ENCODE assay signal across 10 cellular contexts in the genomic region with DNA sequence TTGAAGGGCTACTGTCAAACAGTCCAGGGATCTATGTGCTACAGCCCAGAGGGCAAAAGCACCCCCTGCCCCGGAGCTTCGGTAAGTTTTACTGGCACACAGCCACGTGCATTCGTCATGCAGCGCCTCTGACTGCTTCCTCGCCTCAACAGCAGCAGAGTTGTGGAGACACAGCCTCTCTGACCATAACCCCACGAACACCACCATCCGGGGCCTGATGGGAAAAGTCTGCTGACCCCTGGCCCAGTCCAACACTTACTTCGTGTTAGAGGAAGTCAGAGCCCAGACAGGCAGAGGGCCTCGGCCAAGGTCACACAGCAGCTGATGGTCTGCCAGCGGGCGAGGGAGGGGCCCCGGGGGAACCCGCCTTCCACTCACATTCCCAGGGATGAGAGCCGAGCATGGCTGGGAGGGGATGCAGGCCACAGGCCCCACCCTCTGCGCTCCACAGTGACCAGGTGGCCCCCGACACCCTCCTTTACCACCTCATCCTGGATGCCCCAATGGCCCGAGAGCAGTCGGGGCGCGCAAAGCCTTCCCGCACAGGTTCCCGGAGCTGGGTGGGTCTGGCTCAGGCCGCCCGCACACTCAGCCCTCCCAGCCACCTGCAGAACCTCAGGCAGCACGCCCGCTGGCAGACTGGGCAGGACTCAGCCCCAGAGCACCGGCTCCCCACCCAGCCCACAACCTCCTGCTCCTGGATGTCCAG. TPM values are rescaled to one million over a fixed set of nuclear protein-coding genes. Genes with fewer than 3 reads are reported as not detected.
DNase-seq lines count a peak whose midpoint lies in the region; ATAC-seq and TF ChIP-seq lines count a peak whose summit lies in the region.
"Had no signal": no experiment of that assay in that cellular context is flagged by ENCODE, and none has a peak within 500 bp of the region (broad histone marks: within the 10 kb centered on the region; RNA-seq: fewer than 3 reads in every experiment).

No MANE protein-coding gene starts in this region.

- H4K5ac ChIP-seq in H9 (ENCODE audit: insufficient read length, low read depth, low read length) = no peak overlapping the region

- H3K18ac ChIP-seq in H9 (ENCODE audit: insufficient read length, low read depth, low read length) = no peak overlapping the region

- H2BK120ac ChIP-seq in H9 (ENCODE audit: low read depth, low read length, poor library complexity, severe bottlenecking) = no peak overlapping the region

- peaks cover 8% of the 10 kb centered on the region for H3K23me2 ChIP-seq in H9 (ENCODE audit: insufficient read length, low read depth, low read length, poor library complexity, severe bottlenecking)

- H3K4me1 Mint-ChIP-seq in GM23338 = no peaks in the 10 kb centered on the region
- 0 out of 4 replicates have a peak, but pooled peaks cover 0 to 2% of the 10 kb centered on the region in 2 experiments for H3K4me1 Mint-ChIP-seq in H9

- H3K4me2 ChIP-seq in GM23338 (no peak overlapping the region), skeletal muscle satellite cell (ENCODE audit: low read length) (peak overlapping the region; percentile 33), H9 (ENCODE audit: insufficient read depth, insufficient read length, low read length) (no peak overlapping the region)

- H2BK20ac ChIP-seq in H9 (ENCODE audit: low read depth, low read length, poor library complexity, severe bottlenecking) = no peak overlapping the region

- H3K9me3 Mint-ChIP-seq in GM23338 (no peaks in the 10 kb centered on the region), H9 (no peaks in the 10 kb centered on the region)

- H3K4ac ChIP-seq in H9 (ENCODE audit: low read depth, low read length) = no peak overlapping the region

- no CpG with 5 or more reads among the region's 28 CpGs for WGBS in H9 (ENCODE audit: extremely low coverage, insufficient read length, low lambda C conversion rate)

- no peak overlapping the region for H2AK5ac ChIP-seq in H9 (ENCODE audit: insufficient read length, low read length)

- in situ Hi-C loops in G401 (cut with HindIII; ENCODE audit: low sequenced_read_pairs) = no loop called here

- H3F3A ChIP-seq in GM23338 (replicated peaks; ENCODE audit: low read depth) = 0 out of 2 replicates have a peak, but pooled peaks cover 14% of the 10 kb centered on the region

- ATAC-seq in GM23338 = no peak
- ATAC-seq in HG03135 (IDR thresholded peaks at IDR 0.05; ENCODE audit: unreplicated experiment) = no peak

- H2AFZ ChIP-seq in GM23338 (no peak overlapping the region), H9 (ENCODE audit: low read length) (no peak overlapping the region)

- H2BK5ac ChIP-seq in H9 (ENCODE audit: insufficient read length, low read length) = no peak overlapping the region

- no peaks in the 10 kb centered on the region for H3K36me3 ChIP-seq in GM23338 (ENCODE audit: insufficient read depth)
- peaks cover 6% of the 10 kb centered on the region for H3K36me3 ChIP-seq in left ventricle myocardium inferior
- peaks cover 34% of the 10 kb centered on the region for H3K36me3 ChIP-seq in skeletal muscle satellite cell (ENCODE audit: insufficient read depth, low read length)

- no peaks in the 10 kb centered on the region for H3K9me2 ChIP-seq in GM23338 (ENCODE audit: insufficient read depth)

- H3K27me3 Mint-ChIP-seq in GM23338 (ENCODE audit: insufficient read depth, low read depth, poor library complexity) = no peaks in the 10 kb centered on the region
- H3K27me3 Mint-ChIP-seq in H9 (ENCODE audit: low read depth) = no peaks in the 10 kb centered on the region

- no peak overlapping the region for H4K8ac ChIP-seq in H9 (replicated peaks; ENCODE audit: insufficient read length, low read depth, low read length)

- H3K14ac ChIP-seq in H9 (ENCODE audit: insufficient read depth, low read length) = no peak overlapping the region

- no peak overlapping the region for H3K56ac ChIP-seq in H9 (ENCODE audit: insufficient read length, low read depth, low read length)

- DNase-seq in GM23338 (ENCODE audit: low spot score) (no peak), left ventricle myocardium inferior (no peak), iPS-NIHi7 (ENCODE audit: extremely low spot score) (no peak), H9 (no peak), G401 (ENCODE audit: low spot score) (no peak)
- DNase-seq: Calu3; effector CD8-positive, alpha-beta T cell had no signal

- H2BK15ac ChIP-seq in H9 (ENCODE audit: low read depth, low read length) = no peak overlapping the region

- H4K20me1 ChIP-seq in GM23338 (replicated peaks; ENCODE audit: insufficient read depth) (peaks cover 4% of the 10 kb centered on the region), H9 (ENCODE audit: control insufficient read depth, insufficient read depth, insufficient read length) (no peaks in the 10 kb centered on the region)

- H3K36me3 Mint-ChIP-seq in GM23338 (ENCODE audit: low read depth) (peaks cover 8% of the 10 kb centered on the region), H9 (ENCODE audit: insufficient read depth in 1 of 3, low read depth in 3 of 3) (peaks cover 2 to 34% (median 22%) of the 10 kb centered on the region in 3 experiments; a peak in 5 of 7 replicates)

- no peaks in the 10 kb centered on the region for H3K79me2 ChIP-seq in GM23338 (replicated peaks; ENCODE audit: insufficient read depth)
- no peaks in the 10 kb centered on the region for H3K79me2 ChIP-seq in H9 (ENCODE audit: insufficient read depth, low read length)

- intact Hi-C loops in left ventricle myocardium inferior (cut with micrococcal nuclease) = no loop called here

- H3K9ac ChIP-seq in skeletal muscle satellite cell (ENCODE audit: low read depth, low read length) (no peak overlapping the region), H9 (ENCODE audit: extremely low read depth, insufficient read length, low read length) (no peak overlapping the region)

- no peaks in the 10 kb centered on the region for H3K27me3 ChIP-seq in GM23338 (ENCODE audit: insufficient read depth)
- H3K27me3 ChIP-seq in left ventricle myocardium inferior (ENCODE audit: low read depth) = peaks cover 6% of the 10 kb centered on the region
- H3K27me3 ChIP-seq in skeletal muscle satellite cell (ENCODE audit: control insufficient read depth, insufficient read depth, low read length) = no peaks in the 10 kb centered on the region
- no peaks in the 10 kb centered on the region for H3K27me3 ChIP-seq in H9 (ENCODE audit: insufficient read depth, low read length)

- H3K27ac Mint-ChIP-seq in GM23338 (peak overlapping the region; percentile 62; the same call in 1 of the 2 replicates), H9 (peak overlapping the region in 1 of 3 experiments; percentile 78; a peak in 2 of 7 replicates)

- no peaks in the 10 kb centered on the region for H3K4me1 ChIP-seq in GM23338 (ENCODE audit: insufficient read depth)
- H3K4me1 ChIP-seq in left ventricle myocardium inferior = peaks cover 28% of the 10 kb centered on the region
- H3K4me1 ChIP-seq in skeletal muscle satellite cell (ENCODE audit: control insufficient read depth, insufficient read depth, low read length) = peaks cover 23% of the 10 kb centered on the region
- H3K4me1 ChIP-seq in H9 (ENCODE audit: insufficient read depth, low read length) = no peaks in the 10 kb centered on the region

- H3K4me3 ChIP-seq in GM23338 = no peak overlapping the region
- H3K4me3 ChIP-seq in left ventricle myocardium inferior = no peak overlapping the region
- no peak overlapping the region for H3K4me3 ChIP-seq in skeletal muscle satellite cell (ENCODE audit: low read length)

- H3K9me3 ChIP-seq in left ventricle myocardium inferior (replicated peaks) (no peaks in the 10 kb centered on the region), skeletal muscle satellite cell (replicated peaks; ENCODE audit: low read length) (no peaks in the 10 kb centered on the region), H9 (ENCODE audit: control insufficient read depth, low read depth, low read length) (no peaks in the 10 kb centered on the region)

- no peaks in the 10 kb centered on the region for H3K79me1 ChIP-seq in H9 (ENCODE audit: insufficient read depth, low read depth, low read length, poor library complexity, severe bottlenecking)

- H3K27ac ChIP-seq in GM23338 (ENCODE audit: low read depth) (peak overlapping the region; percentile 26; the same call in 1 of the 2 replicates), angular gyrus (ENCODE audit: low read depth, low read length) (peak overlapping the region; percentile 13), left ventricle myocardium inferior (replicated peaks) (peak overlapping the region; percentile 40), H9 (ENCODE audit: insufficient read length, low read depth, low read length) (no peak overlapping the region)

- no peak overlapping the region for H3T11ph ChIP-seq in H9 (ENCODE audit: low read length)

- H3K23ac ChIP-seq in H9 (ENCODE audit: insufficient read length, low read depth, low read length) = no peak overlapping the region

- H4K91ac ChIP-seq in H9 (ENCODE audit: insufficient read length, low read depth, low read length) = no peak overlapping the region

- H3K4me3 Mint-ChIP-seq in GM23338 (no peak overlapping the region), H9 (no peak overlapping the region; a peak in 1 of 5 replicates)

- TF ChIP-seq CTCF in GM23338 (conservative IDR thresholded peaks at IDR 0.05; ENCODE audit: low read depth in 2 of 2) (no peak), left ventricle myocardium inferior (IDR thresholded peaks at IDR 0.05; ENCODE audit: borderline replicate concordance) (no peak), H9 (conservative IDR thresholded peaks at IDR 0.05) (no peak)

- H2BK12ac ChIP-seq in H9 (ENCODE audit: insufficient read length, low read depth, low read length) = no peak overlapping the region

RNA-seq across cellular contexts. Expression of gene CBARP, which starts 5.0 kb away (rescaled TPM):
- total RNA-seq in GM23338 (2014; rRNA removed; shearing (Covaris generic)) = 10.8 and 14.1 TPM in 2 replicates
- polyA plus RNA-seq in GM23338 (2016; fragmentation: Nextera tagmentation; extraction: Ambion mirVana) = 2.0 TPM in 2 replicates
- total RNA-seq in left ventricle myocardium inferior = 0.96 TPM
- total RNA-seq in skeletal muscle satellite cell (2012; rRNA removed) = 3.3 and 4.8 TPM in 2 replicates
- total RNA-seq in H9 (2021) = 25.6 and 28.4 TPM in 2 replicates
- 3.6 and 5.6 TPM in 2 replicates for total RNA-seq in G401 (2014; rRNA removed; shearing (Covaris generic))

RNA-seq across cellular contexts. Expression of gene ATP5F1D, which starts 8.7 kb away (rescaled TPM):
- 78.7 and 139 TPM in 2 replicates for total RNA-seq in GM23338 (2014; rRNA removed; shearing (Covaris generic))
- polyA plus RNA-seq in GM23338 (2016; fragmentation: Nextera tagmentation; extraction: Ambion mirVana) = 396 and 420 TPM in 2 replicates
- total RNA-seq in left ventricle myocardium inferior = 501 TPM
- 33.9 and 42.1 TPM in 2 replicates for total RNA-seq in skeletal muscle satellite cell (2012; rRNA removed)
- total RNA-seq in H9 (2021) = 179 and 191 TPM in 2 replicates
- total RNA-seq in G401 (2014; rRNA removed; shearing (Covaris generic)) = 61.3 and 98.5 TPM in 2 replicates

RNA-seq across cellular contexts. Expression of gene MIDN, which starts 15.6 kb away (rescaled TPM):
- total RNA-seq in GM23338 (2014; rRNA removed; shearing (Covaris generic)) = 84.5 and 113 TPM in 2 replicates
- polyA plus RNA-seq in GM23338 (2016; fragmentation: Nextera tagmentation; extraction: Ambion mirVana) = 28.6 and 33.3 TPM in 2 replicates
- 60.5 TPM for total RNA-seq in left ventricle myocardium inferior
- total RNA-seq in skeletal muscle satellite cell (2012; rRNA removed) = 21.3 and 31.0 TPM in 2 replicates
- total RNA-seq in H9 (2021) = 286 and 300 TPM in 2 replicates
- 14.0 and 17.5 TPM in 2 replicates for total RNA-seq in G401 (2014; rRNA removed; shearing (Covaris generic))

RNA-seq across cellular contexts. Expression of gene STK11, which starts 27.2 kb away (rescaled TPM):
- 84.4 and 96.5 TPM in 2 replicates for total RNA-seq in GM23338 (2014; rRNA removed; shearing (Covaris generic))
- 19.4 and 23.7 TPM in 2 replicates for polyA plus RNA-seq in GM23338 (2016; fragmentation: Nextera tagmentation; extraction: Ambion mirVana)
- 50.1 TPM for total RNA-seq in left ventricle myocardium inferior
- total RNA-seq in skeletal muscle satellite cell (2012; rRNA removed) = 50.7 and 61.9 TPM in 2 replicates
- 74.3 and 75.5 TPM in 2 replicates for total RNA-seq in H9 (2021)
- total RNA-seq in G401 (2014; rRNA removed; shearing (Covaris generic)) = 83.6 and 94.8 TPM in 2 replicates

RNA-seq across cellular contexts. Expression of gene CIRBP, which starts 36.3 kb away (rescaled TPM):
- total RNA-seq in GM23338 (2014; rRNA removed; shearing (Covaris generic)) = 152 and 202 TPM in 2 replicates
- 153 and 160 TPM in 2 replicates for polyA plus RNA-seq in GM23338 (2016; fragmentation: Nextera tagmentation; extraction: Ambion mirVana)
- total RNA-seq in left ventricle myocardium inferior = 229 TPM
- 165 and 205 TPM in 2 replicates for total RNA-seq in skeletal muscle satellite cell (2012; rRNA removed)
- total RNA-seq in H9 (2021) = 249 and 263 TPM in 2 replicates
- total RNA-seq in G401 (2014; rRNA removed; shearing (Covaris generic)) = 196 and 215 TPM in 2 replicates
